9 cellular contexts compared by ENCODE assay signal in genomic region chr10:103592186-103593021, GRCh38.
DNase-seq lines count a peak whose midpoint lies in the region; ATAC-seq and TF ChIP-seq lines count a peak whose summit lies in the region.
"Had no signal": no experiment of that assay in that cellular context is flagged by ENCODE, and none has a peak within 500 bp of the region (broad histone marks: within the 10 kb centered on the region; RNA-seq: fewer than 3 reads in every experiment).

No MANE protein-coding gene starts in this region.

- no peak overlapping the region for H2AFZ ChIP-seq in OCI-LY7 (ENCODE audit: low read length)
- H2AFZ ChIP-seq in hepatocyte = no peak overlapping the region

- POLR2A ChIA-PET in OCI-LY7 (lab: Charles Lee) = no interaction called here

- H3K27me3 ChIP-seq in HAP-1 (ENCODE audit: low read depth) (peaks cover under 1% of the 10 kb centered on the region; the same call in 1 of the 2 replicates), hepatocyte (no peaks in the 10 kb centered on the region)

- H3K4me2 ChIP-seq in OCI-LY7 (ENCODE audit: low read length) (no peak overlapping the region), hepatocyte (no peak overlapping the region)

- H3K4me3 ChIP-seq in HAP-1 = no peak overlapping the region
- H3K4me3 ChIP-seq in OCI-LY7 (ENCODE audit: low read depth, low read length, poor library complexity, severe bottlenecking) = no peak overlapping the region
- H3K4me3 ChIP-seq in hepatocyte = no peak overlapping the region
- H3K4me3 ChIP-seq: skin epidermis had no signal

- H3K27ac Mint-ChIP-seq in activated naive CD4-positive, alpha-beta T cell treated with anti-CD3 and anti-CD28 coated beads, Interleukin-2, amount 10 ng/mL, durations not matched to agents 7 days and 5 days = no peak overlapping the region

- no peak overlapping the region for H3K27ac ChIP-seq in OCI-LY7 (ENCODE audit: low read depth, low read length, poor library complexity, severe bottlenecking)
- H3K27ac ChIP-seq in hepatocyte = no peak overlapping the region
- H3K27ac ChIP-seq: skin epidermis had no signal

- H3K36me3 ChIP-seq in HAP-1 (replicated peaks) (no peaks in the 10 kb centered on the region), OCI-LY7 (ENCODE audit: insufficient read depth, low read length) (no peaks in the 10 kb centered on the region), hepatocyte (replicated peaks; ENCODE audit: insufficient read depth, low read depth) (no peaks in the 10 kb centered on the region)

- ATAC-seq in HG03457 (IDR thresholded peaks at IDR 0.05; ENCODE audit: unreplicated experiment) = no peak

- no TSS peak for BruUV-seq in OCI-LY7 (replicated peaks; lab: Mats Ljungman, UMichigan)

- no peaks in the 10 kb centered on the region for H3K9me3 Mint-ChIP-seq in activated naive CD4-positive, alpha-beta T cell treated with anti-CD3 and anti-CD28 coated beads, Interleukin-2, amount 10 ng/mL, durations not matched to agents 7 days and 5 days

- in situ Hi-C loops in HAP-1 (cut with MboI; ENCODE audit: low sequenced_read_pairs) = loop anchor here (10.0 kb wide), 1 partner anchor 262 kb away; the partner anchor contains the start of gene SH3PXD2A

- H3K4me1 ChIP-seq in HAP-1 (no peaks in the 10 kb centered on the region), OCI-LY7 (ENCODE audit: insufficient read depth, low read length, poor library complexity, severe bottlenecking) (no peaks in the 10 kb centered on the region), hepatocyte (ENCODE audit: insufficient read depth) (peaks cover under 1% of the 10 kb centered on the region)

- DNase-seq in GM10266 (ENCODE audit: extremely low spot score) (peak; percentile 84), HAP-1 (ENCODE audit: low spot score in 2 of 2) (peak; percentile 34 to 79), OCI-LY7 (ENCODE audit: low spot score) (peak; percentile 74), hepatocyte (ENCODE audit: low spot score) (peak; percentile 74), DMS79 treated with DMSO at 0.1 percent for 48 hours (lab: John Stamatoyannopoulos, UW) (no peak)
- DNase-seq in activated naive CD4-positive, alpha-beta T cell treated with anti-CD3 and anti-CD28 coated beads, Interleukin-2, amount 10 ng/mL, durations not matched to agents 7 days and 5 days = peak; percentile 59
- DNase-seq in stimulated activated CD4-positive, alpha-beta T cell treated with anti-CD3 and anti-CD28 coated beads, Interleukin-4, amount 100 ng/mL, for 1 hour = peak; percentile 44

- peaks cover 10% of the 10 kb centered on the region for H3K4me1 Mint-ChIP-seq in activated naive CD4-positive, alpha-beta T cell treated with anti-CD3 and anti-CD28 coated beads, Interleukin-2, amount 10 ng/mL, durations not matched to agents 7 days and 5 days

- H3K9me3 ChIP-seq in HAP-1 (no peaks in the 10 kb centered on the region; the same call in 1 of the 2 replicates), OCI-LY7 (ENCODE audit: low read length) (no peaks in the 10 kb centered on the region), hepatocyte (ENCODE audit: low read depth) (no peaks in the 10 kb centered on the region)

- intact Hi-C loops in OCI-LY7 (cut with micrococcal nuclease; ENCODE audit: unreplicated experiment) = loop anchor here (1.0 to 10.0 kb wide), 4 partner anchors 85 to 262 kb away; partner anchors contain the start of gene SH3PXD2A

- no peaks in the 10 kb centered on the region for H3K27me3 Mint-ChIP-seq in activated naive CD4-positive, alpha-beta T cell treated with anti-CD3 and anti-CD28 coated beads, Interleukin-2, amount 10 ng/mL, durations not matched to agents 7 days and 5 days

- TF ChIP-seq CTCF in GM10266 (IDR thresholded peaks at IDR 0.05; ENCODE audit: control insufficient read depth, insufficient read depth, low read depth, missing control alignments) = peak; percentile 73
- TF ChIP-seq CTCF in OCI-LY7 (conservative IDR thresholded peaks at IDR 0.05; ENCODE audit: low read length) = peak; percentile 88
- TF ChIP-seq CTCF in hepatocyte (IDR thresholded peaks at IDR 0.05; ENCODE audit: poor library complexity) = peak; percentile 70

- H3K4me3 Mint-ChIP-seq in activated naive CD4-positive, alpha-beta T cell treated with anti-CD3 and anti-CD28 coated beads, Interleukin-2, amount 10 ng/mL, durations not matched to agents 7 days and 5 days = no peak overlapping the region

- H3K9me2 ChIP-seq in OCI-LY7 (ENCODE audit: insufficient read depth, low read length) (no peaks in the 10 kb centered on the region), hepatocyte (replicated peaks; ENCODE audit: insufficient read depth) (no peaks in the 10 kb centered on the region)

- no peaks in the 10 kb centered on the region for H3K36me3 Mint-ChIP-seq in activated naive CD4-positive, alpha-beta T cell treated with anti-CD3 and anti-CD28 coated beads, Interleukin-2, amount 10 ng/mL, durations not matched to agents 7 days and 5 days

- CTCF ChIA-PET in OCI-LY7 (lab: Charles Lee; ENCODE audit: unreplicated experiment) = interaction anchor here (0.6 to 1.0 kb wide), 2 partner anchors 93 to 107 kb away, joined by 3 to 4 read pairs; no protein-coding TSS in a partner anchor
- CTCF ChIA-PET in activated naive CD4-positive, alpha-beta T cell treated with anti-CD3 and anti-CD28 coated beads, Interleukin-2, amount 10 ng/mL, durations not matched to agents 7 days and 5 days (lab: Charles Lee) = interaction anchor here (0.7 to 1.8 kb wide), 10 partner anchors 11 to 142 kb away, joined by 3 to 7 read pairs (median 3); no protein-coding TSS in a partner anchor

- H4K20me1 ChIP-seq in OCI-LY7 (ENCODE audit: insufficient read depth, low read length) = no peaks in the 10 kb centered on the region
- H4K20me1 ChIP-seq in hepatocyte (ENCODE audit: insufficient read depth, poor library complexity, severe bottlenecking) = no peaks in the 10 kb centered on the region

- 71% methylated on average over 15 of the region's 15 CpGs for WGBS in hepatocyte (ENCODE audit: low lambda C conversion rate, missing lambda C conversion rate)

- H3K79me2 ChIP-seq in OCI-LY7 (ENCODE audit: insufficient read depth, low read depth, low read length) (no peaks in the 10 kb centered on the region), hepatocyte (no peaks in the 10 kb centered on the region)
